Comparison of ENCODE assay signal across 1 cellular context in genomic region chr2:200221055-200221692, GRCh38.
TF ChIP-seq lines count a peak whose summit lies in the region.

No MANE protein-coding gene starts in this region.

TF ChIP-seq in HepG2, 621 proteins besides CTCF, POLR2A, EP300 and RAD21 (continued from another document and continues in another):
- TF ChIP-seq, protein P1, sequence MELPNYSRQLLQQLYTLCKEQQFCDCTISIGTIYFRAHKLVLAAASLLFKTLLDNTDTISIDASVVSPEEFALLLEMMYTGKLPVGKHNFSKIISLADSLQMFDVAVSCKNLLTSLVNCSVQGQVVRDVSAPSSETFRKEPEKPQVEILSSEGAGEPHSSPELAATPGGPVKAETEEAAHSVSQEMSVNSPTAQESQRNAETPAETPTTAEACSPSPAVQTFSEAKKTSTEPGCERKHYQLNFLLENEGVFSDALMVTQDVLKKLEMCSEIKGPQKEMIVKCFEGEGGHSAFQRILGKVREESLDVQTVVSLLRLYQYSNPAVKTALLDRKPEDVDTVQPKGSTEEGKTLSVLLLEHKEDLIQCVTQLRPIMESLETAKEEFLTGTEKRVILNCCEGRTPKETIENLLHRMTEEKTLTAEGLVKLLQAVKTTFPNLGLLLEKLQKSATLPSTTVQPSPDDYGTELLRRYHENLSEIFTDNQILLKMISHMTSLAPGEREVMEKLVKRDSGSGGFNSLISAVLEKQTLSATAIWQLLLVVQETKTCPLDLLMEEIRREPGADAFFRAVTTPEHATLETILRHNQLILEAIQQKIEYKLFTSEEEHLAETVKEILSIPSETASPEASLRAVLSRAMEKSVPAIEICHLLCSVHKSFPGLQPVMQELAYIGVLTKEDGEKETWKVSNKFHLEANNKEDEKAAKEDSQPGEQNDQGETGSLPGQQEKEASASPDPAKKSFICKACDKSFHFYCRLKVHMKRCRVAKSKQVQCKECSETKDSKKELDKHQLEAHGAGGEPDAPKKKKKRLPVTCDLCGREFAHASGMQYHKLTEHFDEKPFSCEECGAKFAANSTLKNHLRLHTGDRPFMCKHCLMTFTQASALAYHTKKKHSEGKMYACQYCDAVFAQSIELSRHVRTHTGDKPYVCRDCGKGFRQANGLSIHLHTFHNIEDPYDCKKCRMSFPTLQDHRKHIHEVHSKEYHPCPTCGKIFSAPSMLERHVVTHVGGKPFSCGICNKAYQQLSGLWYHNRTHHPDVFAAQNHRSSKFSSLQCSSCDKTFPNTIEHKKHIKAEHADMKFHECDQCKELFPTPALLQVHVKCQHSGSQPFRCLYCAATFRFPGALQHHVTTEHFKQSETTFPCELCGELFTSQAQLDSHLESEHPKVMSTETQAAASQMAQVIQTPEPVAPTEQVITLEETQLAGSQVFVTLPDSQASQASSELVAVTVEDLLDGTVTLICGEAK (IDR thresholded peaks at IDR 0.05) = no peak
- TF ChIP-seq, protein P1 (CRISPR knock-in tag; IDR thresholded peaks at IDR 0.05) = no peak
- TF ChIP-seq TGIF2 (CRISPR knock-in tag; IDR thresholded peaks at IDR 0.05) (peak; percentile 69), RBAK (CRISPR knock-in tag; IDR thresholded peaks at IDR 0.05) (no peak), RFX1 (IDR thresholded peaks at IDR 0.05) (no peak), BCL6 (CRISPR knock-in tag; IDR thresholded peaks at IDR 0.05) (peak; percentile 93), NFE2L2 (IDR thresholded peaks at IDR 0.05; ENCODE audit: low read length) (peak; percentile 21; the same call in 1 of the 2 replicates), MAX (IDR thresholded peaks at IDR 0.05) (peak; percentile 98), TBX2 (CRISPR knock-in tag; IDR thresholded peaks at IDR 0.05; ENCODE audit: borderline replicate concordance) (peak; percentile 81; the same call in 1 of the 2 replicates), AKAP8 (CRISPR knock-in tag; IDR thresholded peaks at IDR 0.05) (peak; percentile 45; the same call in 1 of the 2 replicates), DNMT1 (CRISPR knock-in tag; IDR thresholded peaks at IDR 0.05) (no peak), ZNF652 (CRISPR knock-in tag; IDR thresholded peaks at IDR 0.05; ENCODE audit: borderline replicate concordance, low read depth) (peak; percentile 89), MEIS2 (CRISPR knock-in tag; IDR thresholded peaks at IDR 0.05) (no peak; the same call in 1 of the 2 replicates), ZBTB21 (CRISPR knock-in tag; IDR thresholded peaks at IDR 0.05) (no peak), ZNF558 (CRISPR knock-in tag; IDR thresholded peaks at IDR 0.05; ENCODE audit: borderline replicate concordance) (no peak), ZNF543 (CRISPR knock-in tag; IDR thresholded peaks at IDR 0.05) (peak; percentile 77; the same call in 1 of the 2 replicates), MXD4 (CRISPR knock-in tag; IDR thresholded peaks at IDR 0.05) (peak; percentile 75), ZNF205 (CRISPR knock-in tag; IDR thresholded peaks at IDR 0.05) (peak; percentile 35; the same call in 1 of the 2 replicates), MBD4 (IDR thresholded peaks at IDR 0.05; ENCODE audit: borderline replicate concordance, low read length) (peak; percentile 95), RBM22 (optimal IDR thresholded peaks at IDR 0.05; ENCODE audit: low read length) (no peak), GPN1 (CRISPR knock-in tag; IDR thresholded peaks at IDR 0.05; ENCODE audit: borderline replicate concordance) (no peak), CCDC6 (CRISPR knock-in tag; IDR thresholded peaks at IDR 0.05) (peak; percentile 47; the same call in 1 of the 2 replicates), IRF9 (CRISPR knock-in tag; IDR thresholded peaks at IDR 0.05; ENCODE audit: borderline replicate concordance) (0 out of 2 replicates have a peak, but pooled peaks have one; percentile 42), NCOA2 (CRISPR knock-in tag; IDR thresholded peaks at IDR 0.05) (peak; percentile 95), SMAD3 (CRISPR knock-in tag; IDR thresholded peaks at IDR 0.05) (peak; percentile 87), GFI1 (CRISPR knock-in tag; IDR thresholded peaks at IDR 0.05; ENCODE audit: borderline replicate concordance) (peak; percentile 99), HOXA9 (CRISPR knock-in tag; IDR thresholded peaks at IDR 0.05; ENCODE audit: borderline replicate concordance) (no peak), BCLAF1 (IDR thresholded peaks at IDR 0.05) (no peak), LCORL (IDR thresholded peaks at IDR 0.05) (peak; percentile 74), LCORL (CRISPR knock-in tag; IDR thresholded peaks at IDR 0.05) (peak; percentile 72), CREM (IDR thresholded peaks at IDR 0.05) (peak; percentile 87), CREM (CRISPR knock-in tag; IDR thresholded peaks at IDR 0.05) (no peak), DMTF1 (CRISPR knock-in tag; IDR thresholded peaks at IDR 0.05) (no peak), FOXP1 (IDR thresholded peaks at IDR 0.05) (peak; percentile 34; the same call in 1 of the 2 replicates), FOXP1 (CRISPR knock-in tag; IDR thresholded peaks at IDR 0.05) (peak; percentile 88), MXI1 (IDR thresholded peaks at IDR 0.05; ENCODE audit: borderline replicate concordance, low read depth, low read length) (peak; percentile 82; the same call in 1 of the 3 replicates)
- TF ChIP-seq, protein P2, sequence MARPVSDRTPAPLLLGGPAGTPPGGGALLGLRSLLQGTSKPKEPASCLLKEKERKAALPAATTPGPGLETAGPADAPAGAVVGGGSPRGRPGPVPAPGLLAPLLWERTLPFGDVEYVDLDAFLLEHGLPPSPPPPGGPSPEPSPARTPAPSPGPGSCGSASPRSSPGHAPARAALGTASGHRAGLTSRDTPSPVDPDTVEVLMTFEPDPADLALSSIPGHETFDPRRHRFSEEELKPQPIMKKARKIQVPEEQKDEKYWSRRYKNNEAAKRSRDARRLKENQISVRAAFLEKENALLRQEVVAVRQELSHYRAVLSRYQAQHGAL (CRISPR knock-in tag; IDR thresholded peaks at IDR 0.05; ENCODE audit: not compliant biosample characterization) = no peak
- TF ChIP-seq, protein P3, sequence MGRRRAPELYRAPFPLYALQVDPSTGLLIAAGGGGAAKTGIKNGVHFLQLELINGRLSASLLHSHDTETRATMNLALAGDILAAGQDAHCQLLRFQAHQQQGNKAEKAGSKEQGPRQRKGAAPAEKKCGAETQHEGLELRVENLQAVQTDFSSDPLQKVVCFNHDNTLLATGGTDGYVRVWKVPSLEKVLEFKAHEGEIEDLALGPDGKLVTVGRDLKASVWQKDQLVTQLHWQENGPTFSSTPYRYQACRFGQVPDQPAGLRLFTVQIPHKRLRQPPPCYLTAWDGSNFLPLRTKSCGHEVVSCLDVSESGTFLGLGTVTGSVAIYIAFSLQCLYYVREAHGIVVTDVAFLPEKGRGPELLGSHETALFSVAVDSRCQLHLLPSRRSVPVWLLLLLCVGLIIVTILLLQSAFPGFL (CRISPR knock-in tag; IDR thresholded peaks at IDR 0.05) = no peak
- TF ChIP-seq, protein P4, sequence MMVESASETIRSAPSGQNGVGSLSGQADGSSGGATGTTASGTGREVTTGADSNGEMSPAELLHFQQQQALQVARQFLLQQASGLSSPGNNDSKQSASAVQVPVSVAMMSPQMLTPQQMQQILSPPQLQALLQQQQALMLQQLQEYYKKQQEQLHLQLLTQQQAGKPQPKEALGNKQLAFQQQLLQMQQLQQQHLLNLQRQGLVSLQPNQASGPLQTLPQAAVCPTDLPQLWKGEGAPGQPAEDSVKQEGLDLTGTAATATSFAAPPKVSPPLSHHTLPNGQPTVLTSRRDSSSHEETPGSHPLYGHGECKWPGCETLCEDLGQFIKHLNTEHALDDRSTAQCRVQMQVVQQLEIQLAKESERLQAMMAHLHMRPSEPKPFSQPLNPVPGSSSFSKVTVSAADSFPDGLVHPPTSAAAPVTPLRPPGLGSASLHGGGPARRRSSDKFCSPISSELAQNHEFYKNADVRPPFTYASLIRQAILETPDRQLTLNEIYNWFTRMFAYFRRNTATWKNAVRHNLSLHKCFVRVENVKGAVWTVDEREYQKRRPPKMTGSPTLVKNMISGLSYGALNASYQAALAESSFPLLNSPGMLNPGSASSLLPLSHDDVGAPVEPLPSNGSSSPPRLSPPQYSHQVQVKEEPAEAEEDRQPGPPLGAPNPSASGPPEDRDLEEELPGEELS (CRISPR knock-in tag; IDR thresholded peaks at IDR 0.05) = peak; percentile 91
- TF ChIP-seq, protein P5, sequence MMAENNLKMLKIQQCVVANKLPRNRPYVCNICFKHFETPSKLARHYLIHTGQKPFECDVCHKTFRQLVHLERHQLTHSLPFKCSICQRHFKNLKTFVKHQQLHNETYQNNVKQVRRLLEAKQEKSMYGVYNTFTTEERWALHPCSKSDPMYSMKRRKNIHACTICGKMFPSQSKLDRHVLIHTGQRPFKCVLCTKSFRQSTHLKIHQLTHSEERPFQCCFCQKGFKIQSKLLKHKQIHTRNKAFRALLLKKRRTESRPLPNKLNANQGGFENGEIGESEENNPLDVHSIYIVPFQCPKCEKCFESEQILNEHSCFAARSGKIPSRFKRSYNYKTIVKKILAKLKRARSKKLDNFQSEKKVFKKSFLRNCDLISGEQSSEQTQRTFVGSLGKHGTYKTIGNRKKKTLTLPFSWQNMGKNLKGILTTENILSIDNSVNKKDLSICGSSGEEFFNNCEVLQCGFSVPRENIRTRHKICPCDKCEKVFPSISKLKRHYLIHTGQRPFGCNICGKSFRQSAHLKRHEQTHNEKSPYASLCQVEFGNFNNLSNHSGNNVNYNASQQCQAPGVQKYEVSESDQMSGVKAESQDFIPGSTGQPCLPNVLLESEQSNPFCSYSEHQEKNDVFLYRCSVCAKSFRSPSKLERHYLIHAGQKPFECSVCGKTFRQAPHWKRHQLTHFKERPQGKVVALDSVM (CRISPR knock-in tag; IDR thresholded peaks at IDR 0.05) = peak; percentile 35; the same call in 1 of the 2 replicates
